ENCODE assay signal across 25 cellular contexts in genomic region chr1:204728456-204728855, GRCh38. TPM values are rescaled to one million over a fixed set of nuclear protein-coding genes. Genes with fewer than 3 reads are reported as not detected.
DNase-seq lines count a peak whose midpoint lies in the region; ATAC-seq and TF ChIP-seq lines count a peak whose summit lies in the region.
"Had no signal": no experiment of that assay in that cellular context is flagged by ENCODE, and none has a peak within 500 bp of the region (broad histone marks: within the 10 kb centered on the region; RNA-seq: fewer than 3 reads in every experiment).

No MANE protein-coding gene starts in this region.

- H3K4me1 ChIP-seq in hepatocyte (ENCODE audit: insufficient read depth) = peaks cover 12% of the 10 kb centered on the region

- H3K4me1 Mint-ChIP-seq in activated naive CD4-positive, alpha-beta T cell treated with anti-CD3 and anti-CD28 coated beads for 36 hours (ENCODE audit: low read depth) = peaks cover 5% of the 10 kb centered on the region

- intact Hi-C loops in activated naive CD4-positive, alpha-beta T cell treated with anti-CD3 and anti-CD28 coated beads for 36 hours (cut with micrococcal nuclease) = no loop called here

- no peak overlapping the region for H2AFZ ChIP-seq in hepatocyte
- H2AFZ ChIP-seq: PC-9 had no signal

- CTCF ChIA-PET in RWPE1 (lab: Yijun Ruan, JAX) = interaction anchor here (0.6 to 2.9 kb wide), 2 partner anchors 18 to 156 kb away, joined by 4 to 15 read pairs; no protein-coding TSS in a partner anchor
- CTCF ChIA-PET in activated naive CD4-positive, alpha-beta T cell treated with anti-CD3 and anti-CD28 coated beads for 36 hours (lab: Charles Lee) = no interaction called here

- H3K4me3 Mint-ChIP-seq in activated naive CD4-positive, alpha-beta T cell treated with anti-CD3 and anti-CD28 coated beads for 36 hours = no peak overlapping the region

- peaks cover 1% of the 10 kb centered on the region for H3K27me3 Mint-ChIP-seq in activated naive CD4-positive, alpha-beta T cell treated with anti-CD3 and anti-CD28 coated beads for 36 hours (ENCODE audit: low read depth)

- H3K27me3 ChIP-seq in hepatocyte = peaks cover 14% of the 10 kb centered on the region

- no peak overlapping the region for H3K27ac Mint-ChIP-seq in activated naive CD4-positive, alpha-beta T cell treated with anti-CD3 and anti-CD28 coated beads for 36 hours

- no peak overlapping the region for H3K4me3 ChIP-seq in hepatocyte
- H3K4me3 ChIP-seq: GM12878, PC-9 had no signal

- H3K4me2 ChIP-seq in hepatocyte = no peak overlapping the region
- H3K4me2 ChIP-seq: PC-9 had no signal

- no peak overlapping the region for H3K27ac ChIP-seq in RWPE1
- H3K27ac ChIP-seq in hepatocyte = peak overlapping the region; percentile 52
- H3K27ac ChIP-seq: 22Rv1, PC-9 had no signal

- no peaks in the 10 kb centered on the region for H3K9me2 ChIP-seq in hepatocyte (replicated peaks; ENCODE audit: insufficient read depth)

- H3K9me3 Mint-ChIP-seq in activated naive CD4-positive, alpha-beta T cell treated with anti-CD3 and anti-CD28 coated beads for 36 hours = no peaks in the 10 kb centered on the region

- TF ChIP-seq CTCF in RWPE1 (conservative IDR thresholded peaks at IDR 0.05; ENCODE audit: low read depth) (no peak), hepatocyte (IDR thresholded peaks at IDR 0.05; ENCODE audit: poor library complexity) (no peak)

- H3K36me3 ChIP-seq in hepatocyte (replicated peaks; ENCODE audit: insufficient read depth, low read depth) = no peaks in the 10 kb centered on the region

- no peaks in the 10 kb centered on the region for H3K79me2 ChIP-seq in hepatocyte

- no peaks in the 10 kb centered on the region for H3K36me3 Mint-ChIP-seq in activated naive CD4-positive, alpha-beta T cell treated with anti-CD3 and anti-CD28 coated beads for 36 hours (ENCODE audit: low read depth)

- H3K9me3 ChIP-seq in hepatocyte (ENCODE audit: low read depth) = no peaks in the 10 kb centered on the region

- WGBS in hepatocyte (ENCODE audit: low lambda C conversion rate, missing lambda C conversion rate) = 62% methylated on average over 3 of the region's 3 CpGs

- ATAC-seq in GM21526 (IDR thresholded peaks at IDR 0.05; ENCODE audit: low FRiP score, unreplicated experiment) = no peak
- ATAC-seq: GM12878, HCT116 had no signal

- no peaks in the 10 kb centered on the region for H4K20me1 ChIP-seq in hepatocyte (ENCODE audit: insufficient read depth, poor library complexity, severe bottlenecking)

- peak; percentile 22 for DNase-seq in DMS53 (lab: John Stamatoyannopoulos, UW)
- no peak for DNase-seq in DMS53 treated with DMSO at 0.1 percent for 48 hours (lab: John Stamatoyannopoulos, UW; ENCODE audit: unreplicated experiment)
- DNase-seq in RWPE1 (ENCODE audit: low spot score) = peak; percentile 70
- DNase-seq in hepatocyte (ENCODE audit: low spot score) = no peak
- no peak for DNase-seq in activated naive CD4-positive, alpha-beta T cell treated with anti-CD3 and anti-CD28 coated beads for 36 hours
- no peak for DNase-seq in NCI-H345 (lab: John Stamatoyannopoulos, UW)
- no peak for DNase-seq in T-helper 9 cell
- DNase-seq: IMR-90, KG1, NCI-H1092, NCI-H1417 treated with DMSO at 0.1 percent for 48 hours, NCI-H187, NCI-H2081 treated with DMSO at 0.1 percent for 48 hours, NCI-H2171, NCI-H524, NCI-H774, PC-9, SHP77 had no signal

- POLR2A ChIA-PET in RWPE1 (lab: Yijun Ruan, JAX; ENCODE audit: low non-redundant PET) = no interaction called here

RNA-seq across cellular contexts. Expression of gene LRRN2, which starts 42.9 kb away (rescaled TPM):
- total RNA-seq in hepatocyte = 4.3 and 7.0 TPM in 2 replicates
- 25.5 and 27.9 TPM in 2 replicates for polyA plus RNA-seq in hepatocyte
- total RNA-seq in activated naive CD4-positive, alpha-beta T cell treated with anti-CD3 and anti-CD28 coated beads for 36 hours = not detected
- total RNA-seq: GM12878, IMR-90, RPMI7951, SK-MEL-5 had no signal
- polyA plus RNA-seq: BJ, GM12878, IMR-90 had no signal

Comparison
In these comparisons a context has a peak if more than half of its experiments do, and no peak if none do; other contexts are left out.
1. DNase-seq: peak in DMS53 (single experiment) and RWPE1 (single experiment); none in DMS53 treated with DMSO at 0.1 percent for 48 hours (single experiment), hepatocyte (single experiment), activated naive CD4-positive, alpha-beta T cell treated with anti-CD3 and anti-CD28 coated beads for 36 hours (single experiment), NCI-H345 (single experiment) and T-helper 9 cell (single experiment).